8 cellular contexts compared by ENCODE assay signal in the genomic region with DNA sequence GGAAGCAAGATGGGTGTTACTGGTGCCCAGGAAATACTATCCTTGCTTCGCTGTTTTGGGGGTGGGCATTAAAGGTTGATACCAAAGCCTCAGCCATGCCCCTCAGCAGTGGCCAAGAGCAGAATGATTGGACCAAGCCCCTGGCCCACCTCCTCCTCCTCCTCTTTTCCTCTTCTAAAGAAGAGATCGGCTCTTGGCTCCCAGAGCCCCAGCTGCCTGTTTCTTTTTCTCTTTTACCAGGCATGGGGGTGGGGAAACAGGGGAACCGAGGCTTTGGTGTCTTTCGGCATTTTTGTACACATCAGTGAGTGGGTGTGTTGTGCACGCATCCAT. TPM values are rescaled to one million over a fixed set of nuclear protein-coding genes. Genes with fewer than 3 reads are reported as not detected.
DNase-seq lines count a peak whose midpoint lies in the region; ATAC-seq, FAIRE-seq and TF ChIP-seq lines count a peak whose summit lies in the region.

No MANE protein-coding gene starts in this region.

- no peak for TF ChIP-seq POLR2A in GM12892 (IDR thresholded peaks at IDR 0.05; ENCODE audit: low read depth, low read length)

- no peaks in the 10 kb centered on the region for H3K9me3 Mint-ChIP-seq in nephron

- H3K27me3 Mint-ChIP-seq in nephron (ENCODE audit: low read depth): no peaks in the 10 kb centered on the region

- no peak for ATAC-seq in HG02981 (IDR thresholded peaks at IDR 0.05; ENCODE audit: unreplicated experiment)

- peak overlapping the region; percentile 92 to 99 (median 99) for H3K27ac Mint-ChIP-seq in nephron

- H3K36me3 Mint-ChIP-seq in nephron (ENCODE audit: low read depth): no peaks in the 10 kb centered on the region

- FAIRE-seq in GM12892 (lab: Jason Lieb, UNC): no peak

- DNase-seq in AG10803 (ENCODE audit: low read depth) (no peak), LNCaP clone FGC (ENCODE audit: low read depth) (no peak), SHP77 treated with DMSO at 0.1 percent for 48 hours (lab: John Stamatoyannopoulos, UW) (no peak), GM12892 (ENCODE audit: insufficient read length) (no peak)
- no peak for DNase-seq in activated CD4-positive, CD25-positive, alpha-beta regulatory T cell treated with anti-CD3 and anti-CD28 coated beads, Interleukin-2, amount 50 U/mL, for 72 hours

- H3K27ac ChIP-seq in cingulate gyrus (ENCODE audit: low read depth, low read length): peak overlapping the region; percentile 100

- TF ChIP-seq CTCF in AG10803 (conservative IDR thresholded peaks at IDR 0.05; ENCODE audit: low read length) (no peak), LNCaP clone FGC (IDR thresholded peaks at IDR 0.05; ENCODE audit: control insufficient read depth, extremely low read depth, insufficient read depth) (no peak), nephron (IDR thresholded peaks at IDR 0.05; ENCODE audit: unreplicated experiment in 3 of 3) (no peak)

- peak overlapping the region; percentile 77 to 85 (median 79) for H3K4me3 Mint-ChIP-seq in nephron

- H3K4me3 ChIP-seq in AG10803 (ENCODE audit: low read length) (peak overlapping the region; percentile 41), LNCaP clone FGC (ENCODE audit: low read depth, low read length) (peak overlapping the region; percentile 16)

- peaks cover 85% of the 10 kb centered on the region for H3K4me1 Mint-ChIP-seq in nephron

RNA-seq across cellular contexts. Expression of a gene that starts 5.8 kb away (rescaled TPM):
- 1.5 TPM for polyA plus RNA-seq in GM12892 (2012; ENCODE audit: missing spikeins)

RNA-seq across cellular contexts. Expression of a gene that starts 14.3 kb away (rescaled TPM):
- 47.6 TPM for polyA plus RNA-seq in GM12892 (2012; ENCODE audit: missing spikeins)

RNA-seq across cellular contexts. Expression of a gene that starts 31.8 kb away (rescaled TPM):
- 1.2 TPM for polyA plus RNA-seq in GM12892 (2012; ENCODE audit: missing spikeins)

RNA-seq across cellular contexts. Expression of a gene that starts 53.2 kb away (rescaled TPM):
- polyA plus RNA-seq in GM12892 (2012; ENCODE audit: missing spikeins): 57.4 TPM

RNA-seq across cellular contexts. Expression of a gene that starts 53.3 kb away (rescaled TPM):
- 0.72 TPM for polyA plus RNA-seq in GM12892 (2012; ENCODE audit: missing spikeins)
